In genomic region chr10:101818119-101818957, GRCh38 we compare ENCODE assay signal across 8 cellular contexts. TPM values are rescaled to one million over a fixed set of nuclear protein-coding genes. Genes with fewer than 3 reads are reported as not detected.
DNase-seq lines count a peak whose midpoint lies in the region; ATAC-seq and TF ChIP-seq lines count a peak whose summit lies in the region.

Gene OGA, minus strand, starts transcription at chr10:101818444. Its CDS starts 422 bp downstream, at chr10:101818022.

- H3K27me3 Mint-ChIP-seq in central memory CD8-positive, alpha-beta T cell, result no peaks in the 10 kb centered on the region

- no peaks in the 10 kb centered on the region for H3K27me3 ChIP-seq in spleen (replicated peaks in 1 of 7)

- H3K9me3 Mint-ChIP-seq in central memory CD8-positive, alpha-beta T cell, result no peaks in the 10 kb centered on the region

- peak within 1 kb of the TSS; percentile 94 for H3K4me3 Mint-ChIP-seq in central memory CD8-positive, alpha-beta T cell

- intact Hi-C loops in spleen (cut with DNase I; ENCODE audit: low total_unique reads), result no loop called here

- DNase-seq in AG09309 (ENCODE audit: low read depth) (peak; percentile 100), NCI-H446 (lab: John Stamatoyannopoulos, UW) (peak; percentile 92 to 96), inferior parietal cortex (ENCODE audit: extremely low spot score) (peak; percentile 97), spleen (peak; percentile 99)
- peak; percentile 99 for DNase-seq in activated CD4-positive, CD25-positive, alpha-beta regulatory T cell treated with anti-CD3 and anti-CD28 coated beads, Interleukin-2, amount 50 U/mL, for 16 hours (ENCODE audit: low read depth, low spot score)
- DNase-seq in central memory CD8-positive, alpha-beta T cell (ENCODE audit: low spot score in 2 of 2), result peak; percentile 88 to 98

- peaks cover 15 to 55% (median 36%) of the 10 kb centered on the region in 6 donors for H3K4me1 ChIP-seq in spleen

- H3K27ac Mint-ChIP-seq in central memory CD8-positive, alpha-beta T cell (ENCODE audit: low read depth), result peak within 1 kb of the TSS; percentile 98

- no peak for TF ChIP-seq CTCF in AG09309 (IDR thresholded peaks at IDR 0.05; ENCODE audit: control insufficient read depth, insufficient read depth, low read depth, low read length, missing control alignments)
- TF ChIP-seq CTCF in spleen (IDR thresholded peaks at IDR 0.05 in 8 of 11, conservative IDR thresholded peaks at IDR 0.05 in 3 of 11), result peak in 2 of 11 experiments; percentile 16 to 18

- peaks cover 42% of the 10 kb centered on the region for H3K4me1 Mint-ChIP-seq in central memory CD8-positive, alpha-beta T cell

- peak within 1 kb of the TSS; percentile 92 for H3K4me3 ChIP-seq in AG09309 (ENCODE audit: control insufficient read depth, low read depth, low read length)
- H3K4me3 ChIP-seq in spleen, result peak within 1 kb of the TSS; percentile 91 to 100 (median 99)

- 1% methylated on average over 30 to 48 of the region's 48 CpGs for WGBS in spleen, 5 donors

- peaks cover 0 to 5% (median 0%) of the 10 kb centered on the region in 6 donors for H3K36me3 ChIP-seq in spleen

- H3K9me3 ChIP-seq in spleen, result no peaks in the 10 kb centered on the region

- H3K27ac ChIP-seq in spleen, result peak within 1 kb of the TSS; percentile 95 to 99 (median 97)

- TF ChIP-seq POLR2A in spleen (IDR thresholded peaks at IDR 0.05), result peak; percentile 70 to 96 (median 94)

- ATAC-seq in GM19025 (IDR thresholded peaks at IDR 0.05; ENCODE audit: low read depth, unreplicated experiment), result peak; percentile 84
- ATAC-seq in HG03342 (IDR thresholded peaks at IDR 0.05; ENCODE audit: unreplicated experiment), result peak; percentile 81
- ATAC-seq in central memory CD8-positive, alpha-beta T cell (replicated peaks; ENCODE audit: extremely low read depth, poor library complexity, severe bottlenecking), result peak; percentile 97

- peaks cover 22% of the 10 kb centered on the region for H3K36me3 Mint-ChIP-seq in central memory CD8-positive, alpha-beta T cell (ENCODE audit: insufficient read depth)

RNA-seq across cellular contexts. Expression of gene OGA, which starts in this region (rescaled TPM):
- total RNA-seq in spleen, result 100 to 1,000 TPM; 143 to 234 (median 172) TPM
- polyA plus RNA-seq in spleen, result 10 to 100 TPM; 65.7 to 87.0 (median 68.3) TPM

Comparison
In these comparisons a context has a peak if more than half of its experiments do, and no peak if none do; other contexts are left out.
1. Peak in every context shown above with its lines: DNase-seq, ATAC-seq, H3K4me3 ChIP-seq and H3K27ac ChIP-seq.